Comparison of ENCODE assay signal across 8 cellular contexts in genomic region chr11:43358670-43359431, GRCh38. TPM values are rescaled to one million over a fixed set of nuclear protein-coding genes. Genes with fewer than 3 reads are reported as not detected.
A peak's percentile ranks its signal among the peaks of the same experiment; 100 is the strongest.
DNase-seq lines count a peak whose midpoint lies in the region; ATAC-seq, FAIRE-seq and TF ChIP-seq lines count a peak whose summit lies in the region.

Gene TTC17 (plus strand): TSS chr11:43358920. CDS start chr11:43358955, 35 bp downstream.

- no peak for TF ChIP-seq CTCF in GM20000 (IDR thresholded peaks at IDR 0.05; ENCODE audit: extremely low read depth, missing control alignments)
- TF ChIP-seq CTCF in H1 (IDR thresholded peaks at IDR 0.05; ENCODE audit: control extremely low read depth in 1 of 3, insufficient read depth in 1 of 3, low read depth in 1 of 3, low read length in 3 of 3): no peak

- H3K23ac ChIP-seq in H1 (ENCODE audit: insufficient read length): no peak within 1 kb of the TSS

- peak within 1 kb of the TSS; percentile 85 for H3K56ac ChIP-seq in H1 (replicated peaks; ENCODE audit: insufficient read length, low read depth, low read length)

- H3K36me3 Mint-ChIP-seq in memory B cell: no peaks in the 10 kb centered on the region

- peaks cover 2% of the 10 kb centered on the region; the same call in 1 of the 2 replicates for H3K79me1 ChIP-seq in H1 (ENCODE audit: low read depth, low read length)

- ATAC-seq in memory B cell (ENCODE audit: low read depth): peak; percentile 94

- peak within 1 kb of the TSS; percentile 89 to 92 for H3K4me2 ChIP-seq in H1 (ENCODE audit: insufficient read depth in 1 of 2, low read depth in 2 of 2, low read length in 2 of 2)

- peak within 1 kb of the TSS; percentile 71 to 97 (median 88) for H3K4me3 ChIP-seq in H1 (ENCODE audit: extremely low read depth in 1 of 4, insufficient read depth in 2 of 4, low read depth in 3 of 4, low read length in 4 of 4)

- peak within 1 kb of the TSS; percentile 98 for H3K27ac ChIP-seq in H1 (ENCODE audit: low read depth, low read length)

- no peaks in the 10 kb centered on the region for H3K27me3 Mint-ChIP-seq in memory B cell

- H2BK15ac ChIP-seq in H1 (ENCODE audit: low read length): peak within 1 kb of the TSS; percentile 76; the same call in 1 of the 2 replicates

- peak within 1 kb of the TSS; percentile 99 for H4K91ac ChIP-seq in H1 (replicated peaks; ENCODE audit: insufficient read length, low read length)

- peak within 1 kb of the TSS; percentile 100 for H4K5ac ChIP-seq in H1 (ENCODE audit: insufficient read length, low read depth, low read length)

- peak; percentile 45 for FAIRE-seq in H1 (lab: Jason Lieb, UNC)

- peak; percentile 98 to 99 for TF ChIP-seq POLR2A in H1 (IDR thresholded peaks at IDR 0.05; ENCODE audit: control extremely low read depth in 1 of 2, low read depth in 2 of 2, low read length in 2 of 2)

- H2AFZ ChIP-seq in H1 (ENCODE audit: low read length): peak within 1 kb of the TSS; percentile 69; the same call in 1 of the 2 replicates

- peak within 1 kb of the TSS; percentile 59 for H2BK120ac ChIP-seq in H1 (replicated peaks; ENCODE audit: low read depth, low read length)

- H3K9ac ChIP-seq in H1 (replicated peaks in 1 of 4; ENCODE audit: extremely low read depth in 1 of 4, low read depth in 3 of 4, low read length in 3 of 4): peak within 1 kb of the TSS; percentile 91 to 99 (median 98)

- peak within 1 kb of the TSS; percentile 1; the same call in 1 of the 2 replicates for H2AK5ac ChIP-seq in H1 (ENCODE audit: low read depth, low read length)

- no peaks in the 10 kb centered on the region for H3K9me3 Mint-ChIP-seq in memory B cell

- WGBS in H1 (ENCODE audit: extremely low coverage in 1 of 2, insufficient coverage in 1 of 2, insufficient read length in 1 of 2, insufficient replicate concordance in 2 of 2, low coverage in 1 of 2, low lambda C conversion rate in 2 of 2, missing lambda C conversion rate in 1 of 2), 2 experiments: 0% methylated on average over 37 of the region's 66 CpGs; no CpG with 5 or more reads in 1 of the 2 experiments

- TF ChIP-seq EP300 in H1 (IDR thresholded peaks at IDR 0.05; ENCODE audit: borderline replicate concordance in 1 of 2, low read depth in 2 of 2, low read length in 2 of 2): no peak

- CTCF ChIA-PET in H1 (lab: Charles Lee; ENCODE audit: partially characterized antibody): interaction anchor here (1.6 kb wide), 1 partner anchor 76 kb away, joined by 3 read pairs; no protein-coding TSS in a partner anchor

- peak within 1 kb of the TSS; percentile 99 for H2BK5ac ChIP-seq in H1 (ENCODE audit: low read depth, low read length)

- no peaks in the 10 kb centered on the region for H3K27me3 ChIP-seq in H1 (replicated peaks in 1 of 4; ENCODE audit: control insufficient read depth in 3 of 4, extremely low read depth in 1 of 4, insufficient read depth in 3 of 4, low read length in 3 of 4)

- H4K8ac ChIP-seq in H1 (ENCODE audit: extremely low read depth, insufficient read depth, low read length): peak within 1 kb of the TSS; percentile 100

- H3K4me3 Mint-ChIP-seq in memory B cell: peak within 1 kb of the TSS; percentile 99

- H3K14ac ChIP-seq in H1 (ENCODE audit: insufficient read length): no peak within 1 kb of the TSS

- peak within 1 kb of the TSS; percentile 94 for H2BK12ac ChIP-seq in H1 (ENCODE audit: low read depth, low read length)

- peaks cover 0 to 6% (median 4%) of the 10 kb centered on the region in 4 experiments; a peak in 3 of 7 replicates for H3K4me1 ChIP-seq in H1 (replicated peaks in 1 of 4; ENCODE audit: control insufficient read depth in 3 of 4, insufficient read depth in 4 of 4, low read length in 3 of 4)

- no peak for TF ChIP-seq RAD21 in H1 (IDR thresholded peaks at IDR 0.05 in 1 of 2, conservative IDR thresholded peaks at IDR 0.05 in 1 of 2; ENCODE audit: low read depth in 2 of 2, low read length in 2 of 2)

- POLR2A ChIA-PET in H1 (lab: Charles Lee; ENCODE audit: partially characterized antibody): interaction anchor here (0.8 to 4.8 kb wide), 8 partner anchors 8 to 46 kb away, joined by 3 to 38 read pairs (median 5); partner anchors contain the start of gene API5

- DNase-seq in CMK (ENCODE audit: low read depth) (peak; percentile 71), GM20000 (ENCODE audit: low spot score) (peak; percentile 92), HT-29 (ENCODE audit: low spot score) (peak; percentile 96), NOMO-1 (lab: John Stamatoyannopoulos, UW; ENCODE audit: unreplicated experiment in 2 of 2) (peak; percentile 91 to 93), H1 (ENCODE audit: low read depth in 1 of 2, low spot score in 2 of 2) (peak; percentile 67 to 96), memory B cell (ENCODE audit: low spot score in 2 of 2) (peak; percentile 85 to 90)
- DNase-seq in activated CD8-positive, alpha-beta memory T cell treated with anti-CD3 and anti-CD28 coated beads for 4 hours (ENCODE audit: low read depth in 2 of 2): peak; percentile 86 to 87
- peak; percentile 89 for DNase-seq in stimulated activated CD8-positive, alpha-beta memory T cell treated with anti-CD3 and anti-CD28 coated beads, Interleukin-12 subunit alpha, Interleukin-12 subunit beta, amount 100 ng/mL, for 24 hours (ENCODE audit: extremely low read depth)

- peaks cover 29% of the 10 kb centered on the region for H3K4me1 Mint-ChIP-seq in memory B cell

- H3K4ac ChIP-seq in H1 (replicated peaks; ENCODE audit: insufficient read length, low read depth, low read length): peak within 1 kb of the TSS; percentile 40

- 0 out of 2 replicates have a peak within 1 kb of the TSS, but pooled peaks have one; percentile 22 for H2BK20ac ChIP-seq in H1 (ENCODE audit: low read length)

- H4K20me1 ChIP-seq in H1 (replicated peaks in 1 of 2; ENCODE audit: control insufficient read depth in 1 of 2, insufficient read depth in 2 of 2, low read length in 2 of 2): peaks cover 0 to 5% of the 10 kb centered on the region in 2 experiments

- H3K18ac ChIP-seq in H1 (ENCODE audit: extremely low read depth, low read length): peak within 1 kb of the TSS; percentile 100

- H3K36me3 ChIP-seq in H1 (ENCODE audit: control insufficient read depth in 2 of 4, insufficient read depth in 4 of 4, low read length in 3 of 4): no peaks in the 10 kb centered on the region

- H3K27ac Mint-ChIP-seq in memory B cell: peak within 1 kb of the TSS; percentile 97

- peaks cover 4% of the 10 kb centered on the region; the same call in 1 of the 2 replicates for H3K23me2 ChIP-seq in H1 (ENCODE audit: low read depth, low read length)

- no peaks in the 10 kb centered on the region for H3K9me3 ChIP-seq in H1 (ENCODE audit: insufficient read depth in 2 of 2, low read depth in 1 of 2, low read length in 1 of 2)

- H3K79me2 ChIP-seq in H1 (ENCODE audit: control insufficient read depth in 1 of 2, insufficient read depth in 2 of 2, low read length in 2 of 2): peaks cover 25 to 48% of the 10 kb centered on the region in 2 experiments

TF ChIP-seq in H1, 55 proteins besides CTCF, POLR2A, EP300 and RAD21 (continues in another document):
- TF ChIP-seq BACH1 (IDR thresholded peaks at IDR 0.05; ENCODE audit: low read length): no peak
- TF ChIP-seq GABPA (IDR thresholded peaks at IDR 0.05; ENCODE audit: borderline replicate concordance, insufficient read depth, low read length): peak; percentile 95
- TF ChIP-seq CBX8 (IDR thresholded peaks at IDR 0.05; ENCODE audit: borderline replicate concordance, low read depth, low read length): no peak
- no peak for TF ChIP-seq SP4 (IDR thresholded peaks at IDR 0.05; ENCODE audit: low read length)
- no peak for TF ChIP-seq RNF2 (IDR thresholded peaks at IDR 0.05; ENCODE audit: borderline replicate concordance, low read depth, low read length, missing control alignments, poor library complexity, severe bottlenecking)
- peak; percentile 88 for TF ChIP-seq TAF7 (optimal IDR thresholded peaks at IDR 0.05; ENCODE audit: borderline replicate concordance, low read depth, low read length)
- no peak for TF ChIP-seq BRCA1 (IDR thresholded peaks at IDR 0.05; ENCODE audit: low read depth, low read length)
- TF ChIP-seq USF2 (IDR thresholded peaks at IDR 0.05; ENCODE audit: low read length): no peak
- TF ChIP-seq KDM1A (IDR thresholded peaks at IDR 0.05; ENCODE audit: borderline replicate concordance, low read length): no peak
- TF ChIP-seq MAX (IDR thresholded peaks at IDR 0.05): peak; percentile 69
- no peak for TF ChIP-seq SIX5 (IDR thresholded peaks at IDR 0.05; ENCODE audit: low read depth, low read length)
- no peak for TF ChIP-seq RFX5 (IDR thresholded peaks at IDR 0.05; ENCODE audit: borderline replicate concordance, low read depth, low read length)
- peak; percentile 67; the same call in 1 of the 2 replicates for TF ChIP-seq GTF2F1 (IDR thresholded peaks at IDR 0.05; ENCODE audit: borderline replicate concordance, low read depth, low read length)
- TF ChIP-seq SP1 (IDR thresholded peaks at IDR 0.05; ENCODE audit: low read depth, low read length): no peak
- 0 out of 4 replicates have a peak, but pooled peaks of 1 of the 2 experiments have one; percentile 28 for TF ChIP-seq HDAC2 (IDR thresholded peaks at IDR 0.05; ENCODE audit: borderline replicate concordance in 1 of 2, low read depth in 2 of 2, low read length in 2 of 2)
- TF ChIP-seq CREB1 (IDR thresholded peaks at IDR 0.05): no peak
- no peak for TF ChIP-seq POU5F1 (IDR thresholded peaks at IDR 0.05; ENCODE audit: low read depth, low read length)
- no peak for TF ChIP-seq JUND (IDR thresholded peaks at IDR 0.05; ENCODE audit: low read length)

RNA-seq across cellular contexts. Expression of gene TTC17, which starts in this region (rescaled TPM):
- 38.7 and 39.9 TPM in 2 replicates for total RNA-seq in HT-29 (2014; rRNA removed; shearing (Covaris generic))
- 57.2 and 65.1 TPM in 2 replicates for total RNA-seq in H1 (2021; fragmentation: NEBNext Ultra II Directional; extraction: Animal tissue kit (Norgen Biotek cat#: 25700))
- 61.0 and 80.1 TPM in 2 replicates for polyA plus RNA-seq in H1 (2011; rRNA removed)
- 100.0 TPM for polyA plus RNA-seq in H1 (2011; cell fraction: cytosol; rRNA removed)
- polyA plus RNA-seq in H1 (2011; cell fraction: nucleus; rRNA removed): 224 TPM
- polyA plus RNA-seq in H1 (2012, experiment 1 of 2): 49.4 to 61.8 TPM (median 52.4 TPM) in 4 replicates
- polyA plus RNA-seq in H1 (2012, experiment 2 of 2): 3.4 TPM
- polyA plus RNA-seq in H1 (2013, experiment 1 of 2): 109 TPM
- polyA plus RNA-seq in H1 (2013, experiment 2 of 2): 97.4 TPM
- polyA minus RNA-seq in H1 (2011; rRNA and poly(A)+ RNA removed): 200 and 202 TPM in 2 replicates
- 56.1 TPM for polyA minus RNA-seq in H1 (2011; cell fraction: cytosol; rRNA and poly(A)+ RNA removed)
- 318 TPM for polyA minus RNA-seq in H1 (2011; cell fraction: nucleus; rRNA and poly(A)+ RNA removed)

Comparison
In these comparisons a context has a peak if more than half of its experiments do, and no peak if none do; other contexts are left out.
1. Peak in every context shown above with its lines: DNase-seq, ATAC-seq, H3K4me3 ChIP-seq and H3K27ac ChIP-seq.